In the genomic region with DNA sequence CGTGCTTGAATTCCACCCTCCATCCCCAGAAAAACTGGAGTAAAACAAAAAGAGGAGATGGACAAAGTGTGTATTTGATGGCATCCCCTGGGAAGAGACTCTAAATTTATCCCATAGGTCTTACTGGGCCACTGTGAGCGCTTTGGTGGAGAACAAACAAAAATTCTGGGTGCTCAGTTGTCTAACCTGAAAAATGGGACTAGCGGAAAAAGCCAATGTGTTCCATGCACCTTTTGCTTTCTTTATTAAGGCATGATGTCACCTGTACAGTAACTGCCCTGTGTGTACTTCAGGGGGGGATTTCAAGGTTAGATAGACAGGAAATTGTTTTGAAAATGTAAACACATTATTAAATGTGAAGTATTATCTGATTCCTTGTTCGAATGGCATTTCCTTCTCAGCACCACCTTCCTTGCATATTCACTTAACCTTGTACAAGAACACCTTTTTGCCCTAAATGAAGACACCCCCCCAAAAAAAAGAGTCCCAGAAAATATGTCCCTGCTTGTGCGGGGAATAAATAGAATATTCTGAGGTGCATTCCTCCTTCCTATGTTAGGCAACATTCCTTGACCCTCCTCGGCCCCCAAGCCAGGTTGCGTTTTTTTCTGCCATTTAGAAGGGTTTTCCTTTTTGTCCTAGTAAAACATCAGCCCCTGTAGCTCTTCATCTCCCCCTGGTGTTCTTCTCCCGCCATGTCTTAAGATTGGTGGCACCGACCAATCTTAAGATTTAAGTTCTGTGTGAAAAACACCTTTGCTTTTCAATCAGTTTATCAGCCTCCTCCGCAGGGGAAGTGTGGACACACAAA, we compare ENCODE assay signal across 8 cellular contexts. TPM values are rescaled to one million over a fixed set of nuclear protein-coding genes. Genes with fewer than 3 reads are reported as not detected.
DNase-seq lines count a peak whose midpoint lies in the region; ATAC-seq lines count a peak whose summit lies in the region.

No MANE protein-coding gene starts in this region.

- H3K27ac ChIP-seq in esophagus (ENCODE audit: low read depth in 2 of 2, low read length in 1 of 2) = no peak overlapping the region

- H3K9me3 ChIP-seq in esophagus (ENCODE audit: control insufficient read depth in 2 of 2, insufficient read depth in 1 of 2, low read depth in 1 of 2, low read length in 1 of 2) = no peaks in the 10 kb centered on the region

- no peaks in the 10 kb centered on the region for H3K27me3 ChIP-seq in esophagus (ENCODE audit: control insufficient read depth in 1 of 2, insufficient read depth in 2 of 2, low read length in 2 of 2)

- 30 to 33% methylated on average over 10 of the region's 10 CpGs for WGBS in esophagus, 2 donors

- no peaks in the 10 kb centered on the region for H3K36me3 ChIP-seq in esophagus (ENCODE audit: control insufficient read depth in 2 of 2, insufficient read depth in 2 of 2, low read length in 1 of 2)

- ATAC-seq in GM21529 (IDR thresholded peaks at IDR 0.05; ENCODE audit: unreplicated experiment) = peak; percentile 33
- no peak for ATAC-seq in GM21526 (IDR thresholded peaks at IDR 0.05; ENCODE audit: low FRiP score, unreplicated experiment)

- H3K4me1 ChIP-seq in esophagus (ENCODE audit: control insufficient read depth in 2 of 2, insufficient read depth in 2 of 2, low read length in 1 of 2) = no peaks in the 10 kb centered on the region

- peak; percentile 22 for DNase-seq in Ammon's horn (ENCODE audit: low spot score)
- DNase-seq in NCI-H69 (lab: John Stamatoyannopoulos, UW) = peak; percentile 66
- DNase-seq in activated CD8-positive, alpha-beta memory T cell treated with anti-CD3 and anti-CD28 coated beads for 24 hours = peak; percentile 78
- peak; percentile 68 for DNase-seq in myocyte (ENCODE audit: low read depth)
- peak; percentile 42 for DNase-seq in stromal cell of bone marrow (ENCODE audit: low read depth)

- H3K4me3 ChIP-seq in esophagus (ENCODE audit: low read depth in 1 of 2, low read length in 2 of 2) = peak overlapping the region; percentile 31 to 32

RNA-seq across cellular contexts. Expression of gene EDN1, which starts 1.1 kb away (rescaled TPM):
- polyA plus RNA-seq in esophagus = 1 to 10 TPM; 1.5 to 2.2 TPM
- total RNA-seq in myocyte = 0.16 and 0.29 TPM in 2 replicates
- polyA plus RNA-seq in myocyte (2012) = 2.1 TPM

Comparison
In these comparisons a context has a peak if more than half of its experiments do, and no peak if none do; other contexts are left out.
1. DNase-seq: peak in every context shown above with its lines; median percentile 78 in activated CD8-positive, alpha-beta memory T cell treated with anti-CD3 and anti-CD28 coated beads for 24 hours; 68 in myocyte; 66 in NCI-H69; 42 in stromal cell of bone marrow; 22 in Ammon's horn.